Comparison of ENCODE assay signal across 1 cellular context in the genomic region with DNA sequence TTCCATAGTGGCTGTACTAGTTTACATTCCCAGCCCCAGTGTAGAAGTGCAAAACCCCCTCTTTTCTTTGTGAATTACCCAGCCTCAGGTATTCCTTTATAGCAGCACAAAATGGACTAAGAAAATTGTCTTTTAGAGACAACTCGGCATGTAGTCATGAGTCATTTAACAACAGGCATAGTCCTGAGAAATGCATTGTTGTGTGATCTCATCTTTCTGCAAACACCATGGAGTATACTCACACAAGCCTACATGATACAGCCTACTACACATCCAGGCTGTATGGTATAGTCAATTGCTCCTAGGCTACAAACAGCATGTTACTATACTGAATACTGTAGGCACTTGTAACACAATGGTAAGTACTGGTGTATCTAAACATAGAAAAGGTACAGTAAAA.
TF ChIP-seq lines count a peak whose summit lies in the region.

No MANE protein-coding gene starts in this region.

TF ChIP-seq in HepG2, 621 proteins besides CTCF, POLR2A, EP300 and RAD21:
- TF ChIP-seq ZNF546 (CRISPR knock-in tag; conservative IDR thresholded peaks at IDR 0.05) (no peak), POGK (CRISPR knock-in tag; conservative IDR thresholded peaks at IDR 0.05) (no peak)
